ENCODE assay signal across 8 cellular contexts in genomic region chr1:11645670-11646265, GRCh38. TPM values are rescaled to one million over a fixed set of nuclear protein-coding genes. Genes with fewer than 3 reads are reported as not detected.
DNase-seq lines count a peak whose midpoint lies in the region; ATAC-seq and TF ChIP-seq lines count a peak whose summit lies in the region.

No MANE protein-coding gene starts in this region.

- intact Hi-C loops in ovary (cut with DNase I), result loop anchor here in 3 of 4 donors (2.0 to 5.0 kb wide), 3 partner anchors 403 to 607 kb away; no protein-coding TSS in a partner anchor

- TF ChIP-seq POLR2A in ovary (IDR thresholded peaks at IDR 0.05) (no peak), tibial nerve (IDR thresholded peaks at IDR 0.05) (no peak)

- TF ChIP-seq CTCF in LNCaP clone FGC (IDR thresholded peaks at IDR 0.05; ENCODE audit: control insufficient read depth, extremely low read depth, insufficient read depth) (peak; percentile 88), RWPE2 (IDR thresholded peaks at IDR 0.05; ENCODE audit: poor library complexity, severe bottlenecking) (peak; percentile 77), foreskin keratinocyte (conservative IDR thresholded peaks at IDR 0.05) (peak; percentile 85), ovary (IDR thresholded peaks at IDR 0.05) (no peak), tibial nerve (IDR thresholded peaks at IDR 0.05) (peak; percentile 51 to 75 (median 71))

- H3K36me3 ChIP-seq in RWPE2 (ENCODE audit: low read depth) (peaks cover 9% of the 10 kb centered on the region; the same call in 1 of the 2 replicates), ovary (no peaks in the 10 kb centered on the region), tibial nerve (no peaks in the 10 kb centered on the region)

- H3K4me1 ChIP-seq in RWPE2 (ENCODE audit: insufficient read depth, poor library complexity, severe bottlenecking), result no peaks in the 10 kb centered on the region
- H3K4me1 ChIP-seq in foreskin keratinocyte, result no peaks in the 10 kb centered on the region
- no peaks in the 10 kb centered on the region for H3K4me1 ChIP-seq in ovary (ENCODE audit: insufficient read depth)
- peaks cover 0 to 60% (median 30%) of the 10 kb centered on the region in 4 donors for H3K4me1 ChIP-seq in tibial nerve

- ATAC-seq in RWPE2 (ENCODE audit: low read depth) (peak; percentile 70), foreskin keratinocyte (peak; percentile 56), GM21381 (IDR thresholded peaks at IDR 0.05; ENCODE audit: unreplicated experiment) (no peak)

- no peaks in the 10 kb centered on the region for H3K9me3 ChIP-seq in RWPE2 (ENCODE audit: severe bottlenecking)
- no peaks in the 10 kb centered on the region for H3K9me3 ChIP-seq in ovary
- no peaks in the 10 kb centered on the region for H3K9me3 ChIP-seq in tibial nerve

- H3K4me3 ChIP-seq in LNCaP clone FGC (ENCODE audit: low read depth, low read length), result no peak overlapping the region
- H3K4me3 ChIP-seq in RWPE2 (ENCODE audit: severe bottlenecking), result no peak overlapping the region
- no peak overlapping the region for H3K4me3 ChIP-seq in ovary
- no peak overlapping the region for H3K4me3 ChIP-seq in tibial nerve

- no peak overlapping the region for H3K27ac ChIP-seq in RWPE2 (ENCODE audit: poor library complexity, severe bottlenecking)
- H3K27ac ChIP-seq in foreskin keratinocyte, result no peak overlapping the region
- H3K27ac ChIP-seq in ovary, result no peak overlapping the region
- peak overlapping the region in 2 of 4 donors; percentile 89 to 93 for H3K27ac ChIP-seq in tibial nerve

- H3K27me3 ChIP-seq in RWPE2 (ENCODE audit: insufficient read depth, poor library complexity, severe bottlenecking), result no peaks in the 10 kb centered on the region
- peaks cover 10% of the 10 kb centered on the region for H3K27me3 ChIP-seq in foreskin keratinocyte
- H3K27me3 ChIP-seq in ovary, result no peaks in the 10 kb centered on the region
- peaks cover 0 to 11% of the 10 kb centered on the region in 2 donors for H3K27me3 ChIP-seq in tibial nerve

- no peak for TF ChIP-seq EP300 in ovary (IDR thresholded peaks at IDR 0.05)
- TF ChIP-seq EP300 in tibial nerve (IDR thresholded peaks at IDR 0.05), result no peak

- 22 to 26% (median 25%) methylated on average over 8 of the region's 8 CpGs for WGBS in ovary, 3 donors
- 27 to 32% methylated on average over 8 of the region's 8 CpGs for WGBS in tibial nerve, 2 donors

- DNase-seq in DMS 273 treated with DMSO at 0.1 percent for 48 hours (lab: John Stamatoyannopoulos, UW) (peak; percentile 32), LNCaP clone FGC (ENCODE audit: low read depth) (peak; percentile 40), RWPE2 (ENCODE audit: low spot score) (no peak), foreskin keratinocyte (peak; percentile 8 to 34), ovary (peak in 4 of 5 donors; percentile 64 to 82 (median 72)), tibial nerve (ENCODE audit: low spot score in 2 of 2) (peak; percentile 39 to 56)
- peak; percentile 58 to 73 for DNase-seq in activated T-helper 1 cell treated with anti-CD3 and anti-CD28 coated beads, Interleukin-2, amount 50 U/mL, for 16 hours (ENCODE audit: low read depth in 1 of 2, low spot score in 1 of 2)

RNA-seq across cellular contexts. Expression of gene FBXO2, which starts 8.5 kb away (rescaled TPM):
- total RNA-seq in foreskin keratinocyte (30.9 and 35.0 TPM in 2 replicates), ovary (10 to 100 TPM in 1 of 7 donors, 1 to 10 TPM in 6; 1.3 to 17.6 (median 3.1) TPM), tibial nerve (10 to 100 TPM in 3 of 4 donors, 1 to 10 TPM in 1; 7.5 to 21.0 (median 15.6) TPM)
- polyA plus RNA-seq in foreskin keratinocyte (42.6 and 57.7 TPM in 2 replicates), ovary (1 to 10 TPM in 1 of 2 donors, under 1 TPM in 1; 0.50 to 1.5 TPM)

RNA-seq across cellular contexts. Expression of gene FBXO44, which starts 8.9 kb away (rescaled TPM):
- 23.3 and 23.8 TPM in 2 replicates for total RNA-seq in foreskin keratinocyte
- polyA plus RNA-seq in foreskin keratinocyte, result 29.4 and 31.2 TPM in 2 replicates
- total RNA-seq in ovary, result 10 to 100 TPM; 15.0 to 20.8 (median 17.5) TPM
- 10 to 100 TPM in 1 of 2 donors, 1 to 10 TPM in 1; 4.2 to 20.8 TPM for polyA plus RNA-seq in ovary
- 10 to 100 TPM; 24.1 to 59.4 (median 35.7) TPM for total RNA-seq in tibial nerve

RNA-seq across cellular contexts. Expression of gene FBXO6, which starts 18.2 kb away (rescaled TPM):
- 10.4 and 11.6 TPM in 2 replicates for total RNA-seq in foreskin keratinocyte
- 14.6 and 16.5 TPM in 2 replicates for polyA plus RNA-seq in foreskin keratinocyte
- 10 to 100 TPM in 1 of 7 donors, 1 to 10 TPM in 6; 5.2 to 11.8 (median 6.3) TPM for total RNA-seq in ovary
- 1 to 10 TPM; 3.0 to 7.3 TPM for polyA plus RNA-seq in ovary
- total RNA-seq in tibial nerve, result 10 to 100 TPM in 3 of 4 donors, 1 to 10 TPM in 1; 9.6 to 18.2 (median 13.8) TPM

RNA-seq across cellular contexts. Expression of gene MAD2L2, which starts 35.2 kb away (rescaled TPM):
- total RNA-seq in foreskin keratinocyte (51.5 and 55.9 TPM in 2 replicates), ovary (10 to 100 TPM; 21.1 to 35.9 (median 27.8) TPM), tibial nerve (10 to 100 TPM; 28.2 to 56.1 (median 32.3) TPM)
- polyA plus RNA-seq in foreskin keratinocyte (73.8 and 74.5 TPM in 2 replicates), ovary (10 to 100 TPM; 13.0 to 34.6 TPM)

RNA-seq across cellular contexts. Expression of gene DRAXIN, which starts 45.7 kb away (rescaled TPM):
- total RNA-seq in foreskin keratinocyte (not detected in 2 replicates), ovary (under 1 TPM in 5 of 7 donors, not detected in 2; under 0.01 to 0.33 (median 0.05) TPM), tibial nerve (1 to 10 TPM in 1 of 4 donors, under 1 TPM in 2, not detected in 1; under 0.01 to 1.2 (median 0.20) TPM)
- polyA plus RNA-seq in foreskin keratinocyte (not detected in 2 replicates), ovary (under 1 TPM; 0.01 to 0.12 TPM)

Comparison
In these comparisons a context has a peak if more than half of its experiments do, and no peak if none do; other contexts are left out.
1. CTCF ChIP-seq: peak in LNCaP clone FGC (single experiment), RWPE2 (single experiment), foreskin keratinocyte (single experiment) and tibial nerve (5 of 5); none in ovary (0 of 3).